In the genomic region with DNA sequence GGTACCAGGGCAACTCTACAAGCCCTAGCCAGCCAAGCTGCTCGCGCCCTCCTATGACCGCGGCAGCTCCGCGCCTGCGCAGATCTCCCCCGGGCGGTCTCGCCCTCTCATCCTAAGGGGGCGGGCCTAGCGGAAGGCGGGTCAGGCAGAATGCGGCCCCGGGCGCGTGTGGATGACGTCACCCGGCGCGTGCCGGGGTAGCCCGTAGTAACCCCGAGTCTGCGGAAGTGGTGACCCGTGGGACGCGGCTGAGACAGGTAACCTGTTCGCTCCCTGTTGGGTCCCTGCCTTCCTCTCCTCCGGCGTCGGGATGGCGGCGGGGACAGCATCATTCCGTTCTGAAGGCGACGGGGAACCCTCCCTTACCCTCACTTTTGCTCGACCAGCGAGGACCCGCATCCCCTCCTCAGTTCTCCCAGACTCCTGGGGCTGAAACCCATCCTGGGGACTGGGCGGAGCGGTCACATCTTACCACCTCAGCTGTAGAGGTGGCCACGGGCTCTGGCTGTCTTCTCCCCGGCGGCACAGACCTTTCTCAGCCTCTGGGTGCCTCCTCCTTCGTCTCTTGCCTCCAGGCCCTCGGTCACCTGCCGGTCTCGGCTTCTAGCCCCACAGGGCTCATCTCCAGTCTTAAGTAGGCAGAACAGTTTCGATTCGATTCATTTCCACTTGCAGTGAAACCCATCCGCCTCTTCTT, we compare ENCODE assay signal across 8 cellular contexts. TPM values are rescaled to one million over a fixed set of nuclear protein-coding genes. Genes with fewer than 3 reads are reported as not detected.
DNase-seq lines count a peak whose midpoint lies in the region; ATAC-seq and TF ChIP-seq lines count a peak whose summit lies in the region.

A gene with protein sequence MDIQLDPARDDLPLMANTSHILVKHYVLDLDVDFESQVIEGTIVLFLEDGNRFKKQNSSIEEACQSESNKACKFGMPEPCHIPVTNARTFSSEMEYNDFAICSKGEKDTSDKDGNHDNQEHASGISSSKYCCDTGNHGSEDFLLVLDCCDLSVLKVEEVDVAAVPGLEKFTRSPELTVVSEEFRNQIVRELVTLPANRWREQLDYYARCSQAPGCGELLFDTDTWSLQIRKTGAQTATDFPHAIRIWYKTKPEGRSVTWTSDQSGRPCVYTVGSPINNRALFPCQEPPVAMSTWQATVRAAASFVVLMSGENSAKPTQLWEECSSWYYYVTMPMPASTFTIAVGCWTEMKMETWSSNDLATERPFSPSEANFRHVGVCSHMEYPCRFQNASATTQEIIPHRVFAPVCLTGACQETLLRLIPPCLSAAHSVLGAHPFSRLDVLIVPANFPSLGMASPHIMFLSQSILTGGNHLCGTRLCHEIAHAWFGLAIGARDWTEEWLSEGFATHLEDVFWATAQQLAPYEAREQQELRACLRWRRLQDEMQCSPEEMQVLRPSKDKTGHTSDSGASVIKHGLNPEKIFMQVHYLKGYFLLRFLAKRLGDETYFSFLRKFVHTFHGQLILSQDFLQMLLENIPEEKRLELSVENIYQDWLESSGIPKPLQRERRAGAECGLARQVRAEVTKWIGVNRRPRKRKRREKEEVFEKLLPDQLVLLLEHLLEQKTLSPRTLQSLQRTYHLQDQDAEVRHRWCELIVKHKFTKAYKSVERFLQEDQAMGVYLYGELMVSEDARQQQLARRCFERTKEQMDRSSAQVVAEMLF (plus strand): TSS at position 205 of the 697 bp plus-strand sequence. CDS start 33,085 bp downstream, outside the sequence.

- H3K9me3 ChIP-seq in gastroesophageal sphincter (no peaks in the 10 kb centered on the region), neutrophil (no peaks in the 10 kb centered on the region)

- peak; percentile 100 for DNase-seq in GM03348 (ENCODE audit: low spot score)
- DNase-seq in HFF-Myc (ENCODE audit: extremely low read depth, low read depth) = peak; percentile 77
- peak; percentile 97 for DNase-seq in NAMALWA (ENCODE audit: low spot score)
- DNase-seq in SK-N-DZ (ENCODE audit: low spot score) = peak; percentile 92
- DNase-seq in activated naive CD4-positive, alpha-beta T cell treated with anti-CD3 and anti-CD28 coated beads, Interleukin-2, amount 10 ng/mL, durations not matched to agents 7 days and 5 days = peak; percentile 99
- DNase-seq in substantia nigra (lab: John Stamatoyannopoulos, UW) = peak; percentile 70 to 99 (median 93)

- WGBS in gastroesophageal sphincter (ENCODE audit: low coverage in 1 of 2), 2 donors = 1% methylated on average over 23 of the region's 52 CpGs; no CpG with 5 or more reads in 1 of the 2 donors

- H3K27me3 ChIP-seq in gastroesophageal sphincter (no peaks in the 10 kb centered on the region), neutrophil (no peaks in the 10 kb centered on the region)

- peak within 1 kb of the TSS; percentile 95 for H3K27ac Mint-ChIP-seq in activated naive CD4-positive, alpha-beta T cell treated with anti-CD3 and anti-CD28 coated beads, Interleukin-2, amount 10 ng/mL, durations not matched to agents 7 days and 5 days

- peak; percentile 46 to 59 for TF ChIP-seq POLR2A in gastroesophageal sphincter (IDR thresholded peaks at IDR 0.05)

- TF ChIP-seq EP300 in gastroesophageal sphincter (IDR thresholded peaks at IDR 0.05) = no peak

- H3K36me3 ChIP-seq in gastroesophageal sphincter (no peaks in the 10 kb centered on the region), neutrophil (no peaks in the 10 kb centered on the region)

- H3K9me3 Mint-ChIP-seq in activated naive CD4-positive, alpha-beta T cell treated with anti-CD3 and anti-CD28 coated beads, Interleukin-2, amount 10 ng/mL, durations not matched to agents 7 days and 5 days = no peaks in the 10 kb centered on the region

- H3K4me3 ChIP-seq in HFF-Myc (replicated peaks; ENCODE audit: low read depth, low read length) (peak within 1 kb of the TSS; percentile 97), gastroesophageal sphincter (peak within 1 kb of the TSS; percentile 44 to 69), neutrophil (ENCODE audit: low read depth in 1 of 2, low read length in 1 of 2) (peak within 1 kb of the TSS; percentile 71 to 88)

- H3K4me1 ChIP-seq in gastroesophageal sphincter (peaks cover 0 to 19% (median 6%) of the 10 kb centered on the region in 3 donors), neutrophil (ENCODE audit: control insufficient read depth in 1 of 2, insufficient read depth in 1 of 2, low read depth in 1 of 2, low read length in 1 of 2) (peaks cover 12% of the 10 kb centered on the region in 2 experiments)

- peaks cover 16% of the 10 kb centered on the region for H3K4me1 Mint-ChIP-seq in activated naive CD4-positive, alpha-beta T cell treated with anti-CD3 and anti-CD28 coated beads, Interleukin-2, amount 10 ng/mL, durations not matched to agents 7 days and 5 days

- H3K27ac ChIP-seq in gastroesophageal sphincter (peak within 1 kb of the TSS; percentile 30 to 85 (median 85)), neutrophil (peak within 1 kb of the TSS; percentile 85), substantia nigra (ENCODE audit: low read depth, low read length, poor library complexity, severe bottlenecking) (peak within 1 kb of the TSS; percentile 85)

- peak within 1 kb of the TSS; percentile 97 for H3K4me3 Mint-ChIP-seq in activated naive CD4-positive, alpha-beta T cell treated with anti-CD3 and anti-CD28 coated beads, Interleukin-2, amount 10 ng/mL, durations not matched to agents 7 days and 5 days

- CTCF ChIA-PET in activated naive CD4-positive, alpha-beta T cell treated with anti-CD3 and anti-CD28 coated beads, Interleukin-2, amount 10 ng/mL, durations not matched to agents 7 days and 5 days (lab: Charles Lee) = interaction anchor here (0.6 to 1.0 kb wide), 2 partner anchors 45 to 155 kb away, joined by 3 read pairs; no protein-coding TSS in a partner anchor

- ATAC-seq in gastroesophageal sphincter = peak; percentile 99

- TF ChIP-seq CTCF in HFF-Myc (IDR thresholded peaks at IDR 0.05; ENCODE audit: low read depth, low read length, missing control alignments) = no peak
- peak in 1 of 4 experiments; percentile 14 for TF ChIP-seq CTCF in gastroesophageal sphincter (IDR thresholded peaks at IDR 0.05)
- peak; percentile 36 for TF ChIP-seq CTCF in neutrophil (IDR thresholded peaks at IDR 0.05)

- no peaks in the 10 kb centered on the region for H3K36me3 Mint-ChIP-seq in activated naive CD4-positive, alpha-beta T cell treated with anti-CD3 and anti-CD28 coated beads, Interleukin-2, amount 10 ng/mL, durations not matched to agents 7 days and 5 days

- H3K27me3 Mint-ChIP-seq in activated naive CD4-positive, alpha-beta T cell treated with anti-CD3 and anti-CD28 coated beads, Interleukin-2, amount 10 ng/mL, durations not matched to agents 7 days and 5 days = peaks cover 7% of the 10 kb centered on the region

RNA-seq across cellular contexts. Expression of the gene that starts here (rescaled TPM):
- 203 and 210 TPM in 2 replicates for polyA plus RNA-seq in SK-N-DZ (2014; cell fraction: cytosol; rRNA removed)
- polyA plus RNA-seq in SK-N-DZ (2014; cell fraction: nucleus; rRNA removed) = 227 and 240 TPM in 2 replicates
- total RNA-seq in gastroesophageal sphincter = 100 to 1,000 TPM; 252 to 375 (median 312) TPM

Comparison
In these comparisons a context has a peak if more than half of its experiments do, and no peak if none do; other contexts are left out.
1. Peak in every context shown above with its lines: DNase-seq, ATAC-seq, H3K4me3 ChIP-seq and H3K27ac ChIP-seq.